ENCODE assay signal across 1 cellular context in the genomic region with DNA sequence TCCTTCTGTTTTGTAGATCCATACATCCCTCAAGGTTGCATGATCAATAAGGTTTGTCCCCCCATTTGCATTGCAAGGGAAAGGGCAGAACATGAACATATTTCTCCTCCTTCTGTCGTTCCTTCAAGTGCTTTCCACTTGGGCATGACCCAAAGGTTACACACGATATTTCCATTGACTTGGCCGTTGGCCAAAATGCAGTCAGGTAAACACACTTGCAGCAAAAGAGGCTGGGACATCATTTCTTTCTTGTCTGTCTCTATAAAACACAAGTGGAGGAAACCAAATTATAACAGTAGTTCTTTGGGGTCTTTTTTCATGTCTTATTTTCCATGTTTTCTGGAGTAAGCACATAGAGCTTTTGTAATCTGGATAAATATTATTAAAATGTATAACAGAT.
TF ChIP-seq lines count a peak whose summit lies in the region.

No MANE protein-coding gene starts in this region.

TF ChIP-seq in GM23338, 12 proteins besides CTCF, POLR2A, EP300 and RAD21 (continued from another document):
- TF ChIP-seq, protein P1, sequence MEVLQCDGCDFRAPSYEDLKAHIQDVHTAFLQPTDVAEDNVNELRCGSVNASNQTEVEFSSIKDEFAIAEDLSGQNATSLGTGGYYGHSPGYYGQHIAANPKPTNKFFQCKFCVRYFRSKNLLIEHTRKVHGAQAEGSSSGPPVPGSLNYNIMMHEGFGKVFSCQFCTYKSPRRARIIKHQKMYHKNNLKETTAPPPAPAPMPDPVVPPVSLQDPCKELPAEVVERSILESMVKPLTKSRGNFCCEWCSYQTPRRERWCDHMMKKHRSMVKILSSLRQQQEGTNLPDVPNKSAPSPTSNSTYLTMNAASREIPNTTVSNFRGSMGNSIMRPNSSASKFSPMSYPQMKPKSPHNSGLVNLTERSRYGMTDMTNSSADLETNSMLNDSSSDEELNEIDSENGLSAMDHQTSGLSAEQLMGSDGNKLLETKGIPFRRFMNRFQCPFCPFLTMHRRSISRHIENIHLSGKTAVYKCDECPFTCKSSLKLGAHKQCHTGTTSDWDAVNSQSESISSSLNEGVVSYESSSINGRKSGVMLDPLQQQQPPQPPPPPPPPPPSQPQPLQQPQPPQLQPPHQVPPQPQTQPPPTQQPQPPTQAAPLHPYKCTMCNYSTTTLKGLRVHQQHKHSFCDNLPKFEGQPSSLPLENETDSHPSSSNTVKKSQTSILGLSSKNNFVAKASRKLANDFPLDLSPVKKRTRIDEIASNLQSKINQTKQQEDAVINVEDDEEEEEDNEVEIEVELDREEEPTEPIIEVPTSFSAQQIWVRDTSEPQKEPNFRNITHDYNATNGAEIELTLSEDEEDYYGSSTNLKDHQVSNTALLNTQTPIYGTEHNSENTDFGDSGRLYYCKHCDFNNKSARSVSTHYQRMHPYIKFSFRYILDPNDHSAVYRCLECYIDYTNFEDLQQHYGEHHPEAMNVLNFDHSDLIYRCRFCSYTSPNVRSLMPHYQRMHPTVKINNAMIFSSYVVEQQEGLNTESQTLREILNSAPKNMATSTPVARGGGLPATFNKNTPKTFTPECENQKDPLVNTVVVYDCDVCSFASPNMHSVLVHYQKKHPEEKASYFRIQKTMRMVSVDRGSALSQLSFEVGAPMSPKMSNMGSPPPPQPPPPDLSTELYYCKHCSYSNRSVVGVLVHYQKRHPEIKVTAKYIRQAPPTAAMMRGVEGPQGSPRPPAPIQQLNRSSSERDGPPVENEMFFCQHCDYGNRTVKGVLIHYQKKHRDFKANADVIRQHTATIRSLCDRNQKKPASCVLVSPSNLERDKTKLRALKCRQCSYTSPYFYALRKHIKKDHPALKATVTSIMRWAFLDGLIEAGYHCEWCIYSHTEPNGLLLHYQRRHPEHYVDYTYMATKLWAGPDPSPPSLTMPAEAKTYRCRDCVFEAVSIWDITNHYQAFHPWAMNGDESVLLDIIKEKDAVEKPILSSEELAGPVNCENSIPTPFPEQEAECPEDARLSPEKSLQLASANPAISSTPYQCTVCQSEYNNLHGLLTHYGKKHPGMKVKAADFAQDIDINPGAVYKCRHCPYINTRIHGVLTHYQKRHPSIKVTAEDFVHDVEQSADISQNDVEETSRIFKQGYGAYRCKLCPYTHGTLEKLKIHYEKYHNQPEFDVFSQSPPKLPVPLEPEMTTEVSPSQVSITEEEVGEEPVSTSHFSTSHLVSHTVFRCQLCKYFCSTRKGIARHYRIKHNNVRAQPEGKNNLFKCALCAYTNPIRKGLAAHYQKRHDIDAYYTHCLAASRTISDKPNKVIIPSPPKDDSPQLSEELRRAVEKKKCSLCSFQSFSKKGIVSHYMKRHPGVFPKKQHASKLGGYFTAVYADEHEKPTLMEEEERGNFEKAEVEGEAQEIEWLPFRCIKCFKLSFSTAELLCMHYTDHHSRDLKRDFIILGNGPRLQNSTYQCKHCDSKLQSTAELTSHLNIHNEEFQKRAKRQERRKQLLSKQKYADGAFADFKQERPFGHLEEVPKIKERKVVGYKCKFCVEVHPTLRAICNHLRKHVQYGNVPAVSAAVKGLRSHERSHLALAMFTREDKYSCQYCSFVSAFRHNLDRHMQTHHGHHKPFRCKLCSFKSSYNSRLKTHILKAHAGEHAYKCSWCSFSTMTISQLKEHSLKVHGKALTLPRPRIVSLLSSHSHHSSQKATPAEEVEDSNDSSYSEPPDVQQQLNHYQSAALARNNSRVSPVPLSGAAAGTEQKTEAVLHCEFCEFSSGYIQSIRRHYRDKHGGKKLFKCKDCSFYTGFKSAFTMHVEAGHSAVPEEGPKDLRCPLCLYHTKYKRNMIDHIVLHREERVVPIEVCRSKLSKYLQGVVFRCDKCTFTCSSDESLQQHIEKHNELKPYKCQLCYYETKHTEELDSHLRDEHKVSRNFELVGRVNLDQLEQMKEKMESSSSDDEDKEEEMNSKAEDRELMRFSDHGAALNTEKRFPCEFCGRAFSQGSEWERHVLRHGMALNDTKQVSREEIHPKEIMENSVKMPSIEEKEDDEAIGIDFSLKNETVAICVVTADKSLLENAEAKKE (CRISPR knock-in tag; IDR thresholded peaks at IDR 0.05) = no peak
TF ChIP-seq in GM23338: peak in this region for 0.
